Comparison of ENCODE assay signal across 23 cellular contexts in the genomic region with DNA sequence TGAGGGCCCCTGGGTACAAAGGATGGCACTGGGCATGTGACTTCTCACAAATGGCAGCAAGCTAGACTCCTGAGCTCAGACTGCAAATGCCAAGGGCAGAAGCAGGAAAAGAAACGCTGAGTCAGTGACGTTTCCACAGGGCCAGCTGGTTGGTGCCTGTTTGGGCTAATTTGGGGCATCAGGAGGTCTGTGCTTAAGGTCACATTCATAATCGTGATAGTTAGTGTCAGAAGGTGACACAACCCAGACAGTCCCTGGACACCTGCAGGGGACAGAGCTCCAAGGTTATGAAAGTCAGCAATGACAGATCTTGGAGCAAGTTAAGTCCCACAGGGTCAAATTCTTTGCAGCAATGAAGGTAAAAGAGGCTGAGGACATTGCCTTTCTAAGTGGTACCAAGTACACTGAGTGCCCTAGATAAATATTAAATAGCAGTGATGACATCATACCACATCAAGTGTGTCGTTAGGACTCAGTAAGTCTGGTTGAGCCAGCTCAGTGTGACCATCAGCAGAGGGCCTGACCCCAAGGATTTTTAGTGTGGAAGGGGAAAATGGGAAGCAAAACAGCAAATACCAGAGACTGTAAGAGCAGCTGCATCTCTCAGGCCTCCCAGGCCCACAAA.
DNase-seq lines count a peak whose midpoint lies in the region; ATAC-seq and TF ChIP-seq lines count a peak whose summit lies in the region.
"Had no signal": no experiment of that assay in that cellular context is flagged by ENCODE, and none has a peak within 500 bp of the region (broad histone marks: within the 10 kb centered on the region; RNA-seq: fewer than 3 reads in every experiment).

No MANE protein-coding gene starts in this region.

- TF ChIP-seq CTCF in VCaP (conservative IDR thresholded peaks at IDR 0.05): no peak

- no peak overlapping the region for H2AK5ac ChIP-seq in mesenchymal stem cell (ENCODE audit: low read length, severe bottlenecking)

- peaks cover 12% of the 10 kb centered on the region for H3K4me1 ChIP-seq in mesenchymal stem cell (ENCODE audit: control insufficient read depth, insufficient read depth, low read depth, low read length)

- DNase-seq in DMS79 treated with DMSO at 0.1 percent for 48 hours (lab: John Stamatoyannopoulos, UW): peak; percentile 2
- DNase-seq in DMS79 (lab: John Stamatoyannopoulos, UW): no peak
- DNase-seq in left ventricle myocardium superior: no peak
- DNase-seq in sciatic nerve (ENCODE audit: low spot score): no peak
- DNase-seq in NCI-H446 treated with DMSO at 0.1 percent for 48 hours (lab: John Stamatoyannopoulos, UW): no peak
- no peak for DNase-seq in mesenchymal stem cell
- DNase-seq in activated naive CD4-positive, alpha-beta T cell treated with anti-CD3 and anti-CD28 coated beads, Interleukin-2, amount 10 ng/mL, durations not matched to agents 7 days and 5 days: no peak
- DNase-seq: 8988T; activated CD4-positive, alpha-beta T cell treated with anti-CD3 and anti-CD28 coated beads, Interleukin-2, amount 10 ng/mL, durations not matched to agents 24 days and 14 days; activated effector memory CD4-positive, alpha-beta T cell treated with anti-CD3 and anti-CD28 coated beads, Interleukin-2, amount 50 U/mL, for 16 hours; activated naive CD8-positive, alpha-beta T cell treated with anti-CD3 and anti-CD28 coated beads, Interleukin-2, amount 10 ng/mL, durations not matched to agents 7 days and 5 days; activated T-cell treated with anti-CD3 and anti-CD28 coated beads, Interleukin-2, amount 50 U/mL, for 1 hour; CD4-positive, alpha-beta memory T cell; esophagus squamous epithelium; NCI-H1092; NCI-H82; ovary; stimulated activated CD4-positive, alpha-beta T cell treated with anti-CD3 and anti-CD28 coated beads, Interleukin-4, amount 100 ng/mL, for 24 hours had no signal

- H3K4me2 ChIP-seq in mesenchymal stem cell (ENCODE audit: low read length, poor library complexity, severe bottlenecking): no peak overlapping the region
- H3K4me2 ChIP-seq: GM23338 had no signal

- H3K79me1 ChIP-seq in mesenchymal stem cell (replicated peaks; ENCODE audit: low read length, poor library complexity, severe bottlenecking): no peaks in the 10 kb centered on the region

- no peaks in the 10 kb centered on the region for H3K36me3 ChIP-seq in mesenchymal stem cell (ENCODE audit: control insufficient read depth in 1 of 2, insufficient read depth in 2 of 2, low read depth in 1 of 2, low read length in 2 of 2)
- H3K36me3 ChIP-seq: esophagus squamous epithelium, ovary had no signal

- no peak overlapping the region for H2AFZ ChIP-seq in mesenchymal stem cell (ENCODE audit: low read depth, low read length)
- H2AFZ ChIP-seq: GM23338 had no signal

- intact Hi-C loops in left ventricle myocardium superior (cut with micrococcal nuclease): no loop called here
- intact Hi-C loops in sciatic nerve (cut with DNase I): no loop called here

- WGBS in mesenchymal stem cell: 47% methylated on average over 4 of the region's 4 CpGs

- no peaks in the 10 kb centered on the region for H3K9me3 Mint-ChIP-seq in activated naive CD4-positive, alpha-beta T cell treated with anti-CD3 and anti-CD28 coated beads, Interleukin-2, amount 10 ng/mL, durations not matched to agents 7 days and 5 days
- H3K9me3 Mint-ChIP-seq: activated naive CD8-positive, alpha-beta T cell treated with anti-CD3 and anti-CD28 coated beads, Interleukin-2, amount 10 ng/mL, durations not matched to agents 7 days and 5 days; CD4-positive, alpha-beta memory T cell; central memory CD8-positive, alpha-beta T cell; dendritic cell treated with granulocyte-macrophage colony-stimulating factor and Interleukin-4, amounts not matched to agents 40 ng/mL and 50 ng/mL, for 4 days; stimulated activated effector memory CD8-positive, alpha-beta T cell treated with anti-CD3 and anti-CD28 coated beads, Interleukin-12 subunit alpha, Interleukin-12 subunit beta, amount 100 ng/mL, for 72 hours had no signal

- H3K9me3 ChIP-seq in mesenchymal stem cell (ENCODE audit: control insufficient read depth, low read length): no peaks in the 10 kb centered on the region
- H3K9me3 ChIP-seq: esophagus squamous epithelium, ovary had no signal

- H3K27ac ChIP-seq in VCaP (peak overlapping the region; percentile 83), mesenchymal stem cell (ENCODE audit: low read length, poor library complexity, severe bottlenecking) (no peak overlapping the region)
- H3K27ac ChIP-seq: esophagus squamous epithelium, ovary had no signal

- H3K18ac ChIP-seq in mesenchymal stem cell (ENCODE audit: low read depth in 1 of 2, low read length in 2 of 2): no peak overlapping the region

- H2BK120ac ChIP-seq in mesenchymal stem cell (ENCODE audit: low read depth, low read length): no peak overlapping the region

- H3K36me3 Mint-ChIP-seq in activated naive CD4-positive, alpha-beta T cell treated with anti-CD3 and anti-CD28 coated beads, Interleukin-2, amount 10 ng/mL, durations not matched to agents 7 days and 5 days: no peaks in the 10 kb centered on the region
- H3K36me3 Mint-ChIP-seq: activated naive CD8-positive, alpha-beta T cell treated with anti-CD3 and anti-CD28 coated beads, Interleukin-2, amount 10 ng/mL, durations not matched to agents 7 days and 5 days; CD4-positive, alpha-beta memory T cell; stimulated activated effector memory CD8-positive, alpha-beta T cell treated with anti-CD3 and anti-CD28 coated beads, Interleukin-12 subunit alpha, Interleukin-12 subunit beta, amount 100 ng/mL, for 72 hours had no signal

- no peak overlapping the region for H4K91ac ChIP-seq in mesenchymal stem cell (ENCODE audit: low read length)

- H3K27me3 ChIP-seq in mesenchymal stem cell (ENCODE audit: control insufficient read depth in 1 of 2, insufficient read depth in 1 of 2, low read length in 2 of 2): peaks cover 0 to 2% of the 10 kb centered on the region in 2 experiments
- H3K27me3 ChIP-seq: esophagus squamous epithelium, ovary had no signal

- ATAC-seq in left ventricle myocardium superior (peak; percentile 77), sciatic nerve (peak; percentile 32)
- ATAC-seq: GM23338; stimulated activated effector memory CD8-positive, alpha-beta T cell treated with anti-CD3 and anti-CD28 coated beads, Interleukin-12 subunit alpha, Interleukin-12 subunit beta, amount 100 ng/mL, for 72 hours had no signal

- H2BK5ac ChIP-seq in mesenchymal stem cell (ENCODE audit: low read depth, low read length, poor library complexity, severe bottlenecking): no peak overlapping the region

- H3K27ac Mint-ChIP-seq in activated naive CD4-positive, alpha-beta T cell treated with anti-CD3 and anti-CD28 coated beads, Interleukin-2, amount 10 ng/mL, durations not matched to agents 7 days and 5 days: no peak overlapping the region
- H3K27ac Mint-ChIP-seq: activated naive CD8-positive, alpha-beta T cell treated with anti-CD3 and anti-CD28 coated beads, Interleukin-2, amount 10 ng/mL, durations not matched to agents 7 days and 5 days; CD4-positive, alpha-beta memory T cell; dendritic cell treated with granulocyte-macrophage colony-stimulating factor and Interleukin-4, amounts not matched to agents 40 ng/mL and 50 ng/mL, for 4 days; GM23338; stimulated activated effector memory CD8-positive, alpha-beta T cell treated with anti-CD3 and anti-CD28 coated beads, Interleukin-12 subunit alpha, Interleukin-12 subunit beta, amount 100 ng/mL, for 72 hours had no signal

- H3K4me3 ChIP-seq in mesenchymal stem cell (ENCODE audit: insufficient read depth in 1 of 2, low read depth in 1 of 2, low read length in 2 of 2): no peak overlapping the region
- H3K4me3 ChIP-seq: esophagus squamous epithelium, GM23338, ovary had no signal

- no peaks in the 10 kb centered on the region for H3K4me1 Mint-ChIP-seq in activated naive CD4-positive, alpha-beta T cell treated with anti-CD3 and anti-CD28 coated beads, Interleukin-2, amount 10 ng/mL, durations not matched to agents 7 days and 5 days
- H3K4me1 Mint-ChIP-seq: activated CD4-positive, alpha-beta T cell treated with anti-CD3 and anti-CD28 coated beads, Interleukin-2, amount 10 ng/mL, durations not matched to agents 24 days and 14 days; CD4-positive, alpha-beta memory T cell; central memory CD8-positive, alpha-beta T cell; GM23338; stimulated activated effector memory CD8-positive, alpha-beta T cell treated with anti-CD3 and anti-CD28 coated beads, Interleukin-12 subunit alpha, Interleukin-12 subunit beta, amount 100 ng/mL, for 72 hours had no signal

- no peak overlapping the region for H3K9ac ChIP-seq in mesenchymal stem cell (ENCODE audit: low read length)

- H2BK12ac ChIP-seq in mesenchymal stem cell (ENCODE audit: low read length in 2 of 2): no peak overlapping the region

- H3K27me3 Mint-ChIP-seq in activated naive CD4-positive, alpha-beta T cell treated with anti-CD3 and anti-CD28 coated beads, Interleukin-2, amount 10 ng/mL, durations not matched to agents 7 days and 5 days: no peaks in the 10 kb centered on the region
- H3K27me3 Mint-ChIP-seq: CD4-positive, alpha-beta memory T cell; central memory CD8-positive, alpha-beta T cell; dendritic cell treated with granulocyte-macrophage colony-stimulating factor and Interleukin-4, amounts not matched to agents 40 ng/mL and 50 ng/mL, for 4 days had no signal

- no peak overlapping the region for H3K14ac ChIP-seq in mesenchymal stem cell (ENCODE audit: low read length in 2 of 2)

- H4K8ac ChIP-seq in mesenchymal stem cell (ENCODE audit: low read length): no peak overlapping the region

- CTCF ChIA-PET in activated naive CD4-positive, alpha-beta T cell treated with anti-CD3 and anti-CD28 coated beads, Interleukin-2, amount 10 ng/mL, durations not matched to agents 7 days and 5 days (lab: Charles Lee): interaction anchor here (1.0 to 1.7 kb wide), 2 partner anchors 166 to 203 kb away, joined by 3 to 8 read pairs; no protein-coding TSS in a partner anchor

- no peak overlapping the region for H3K4ac ChIP-seq in mesenchymal stem cell (ENCODE audit: low read depth in 1 of 2, low read length in 2 of 2)

- no peak overlapping the region for H2BK15ac ChIP-seq in mesenchymal stem cell (ENCODE audit: low read depth, poor library complexity, severe bottlenecking)

- no peak overlapping the region for H3K23ac ChIP-seq in mesenchymal stem cell (ENCODE audit: low read length in 2 of 2)

- no peak overlapping the region for H3K4me3 Mint-ChIP-seq in activated naive CD4-positive, alpha-beta T cell treated with anti-CD3 and anti-CD28 coated beads, Interleukin-2, amount 10 ng/mL, durations not matched to agents 7 days and 5 days
- H3K4me3 Mint-ChIP-seq: activated CD4-positive, alpha-beta T cell treated with anti-CD3 and anti-CD28 coated beads, Interleukin-2, amount 10 ng/mL, durations not matched to agents 24 days and 14 days; activated naive CD8-positive, alpha-beta T cell treated with anti-CD3 and anti-CD28 coated beads, Interleukin-2, amount 10 ng/mL, durations not matched to agents 7 days and 5 days; CD4-positive, alpha-beta memory T cell; central memory CD8-positive, alpha-beta T cell; dendritic cell treated with granulocyte-macrophage colony-stimulating factor and Interleukin-4, amounts not matched to agents 40 ng/mL and 50 ng/mL, for 4 days; GM23338; stimulated activated effector memory CD8-positive, alpha-beta T cell treated with anti-CD3 and anti-CD28 coated beads, Interleukin-12 subunit alpha, Interleukin-12 subunit beta, amount 100 ng/mL, for 72 hours had no signal
